Comparison of ENCODE assay signal across 10 cellular contexts in genomic region chr16:70703041-70703834, GRCh38. TPM values are rescaled to one million over a fixed set of nuclear protein-coding genes. Genes with fewer than 3 reads are reported as not detected.
DNase-seq lines count a peak whose midpoint lies in the region; ATAC-seq and TF ChIP-seq lines count a peak whose summit lies in the region.
"Had no signal": no experiment of that assay in that cellular context is flagged by ENCODE, and none has a peak within 500 bp of the region (broad histone marks: within the 10 kb centered on the region; RNA-seq: fewer than 3 reads in every experiment).

No MANE protein-coding gene starts in this region.

- peak overlapping the region; percentile 7 to 49 (median 35) for H3K4me3 Mint-ChIP-seq in brain
- no peak overlapping the region for H3K4me3 Mint-ChIP-seq in activated T-helper 17 cell treated with anti-CD3 and anti-CD28 coated beads, Interleukin-2, amount 50 U/mL, for 72 hours

- DNase-seq in NCI-H1417 (lab: John Stamatoyannopoulos, UW) = peak in 2 of 3 experiments; percentile 28 to 57
- no peak for DNase-seq in NCI-H1417 treated with DMSO at 0.1 percent for 48 hours (lab: John Stamatoyannopoulos, UW)
- peak in 1 of 2 donors; percentile 68 for DNase-seq in left colon
- peak; percentile 82 to 96 for DNase-seq in tibial artery
- no peak for DNase-seq in effector CD4-positive, alpha-beta T cell
- DNase-seq: ACHN had no signal

- H3K36me3 ChIP-seq in tibial artery = peaks cover 0 to 4% (median 0%) of the 10 kb centered on the region in 3 donors

- no peaks in the 10 kb centered on the region for H3K27me3 Mint-ChIP-seq in brain
- no peaks in the 10 kb centered on the region for H3K27me3 Mint-ChIP-seq in activated T-helper 17 cell treated with anti-CD3 and anti-CD28 coated beads, Interleukin-2, amount 50 U/mL, for 72 hours

- ATAC-seq in left colon (peak; percentile 38), GM18505 (IDR thresholded peaks at IDR 0.05; ENCODE audit: unreplicated experiment) (no peak)
- ATAC-seq in activated T-helper 17 cell treated with anti-CD3 and anti-CD28 coated beads, Interleukin-2, amount 50 U/mL, for 72 hours (replicated peaks) = no peak

- no peaks in the 10 kb centered on the region for H3K9me3 ChIP-seq in tibial artery

- no peaks in the 10 kb centered on the region for H3K27me3 ChIP-seq in tibial artery

- peak overlapping the region; percentile 99 to 100 for H3K27ac ChIP-seq in tibial artery
- H3K27ac ChIP-seq: KMS-11 had no signal

- peak overlapping the region; percentile 99 to 100 (median 99) for H3K27ac Mint-ChIP-seq in brain
- H3K27ac Mint-ChIP-seq in activated T-helper 17 cell treated with anti-CD3 and anti-CD28 coated beads, Interleukin-2, amount 50 U/mL, for 72 hours = no peak overlapping the region

- H3K4me1 Mint-ChIP-seq in brain = peaks cover 92% of the 10 kb centered on the region
- H3K4me1 Mint-ChIP-seq in activated T-helper 17 cell treated with anti-CD3 and anti-CD28 coated beads, Interleukin-2, amount 50 U/mL, for 72 hours = no peaks in the 10 kb centered on the region

- peaks cover 5% of the 10 kb centered on the region for H3K36me3 Mint-ChIP-seq in brain
- peaks cover 6% of the 10 kb centered on the region for H3K36me3 Mint-ChIP-seq in activated T-helper 17 cell treated with anti-CD3 and anti-CD28 coated beads, Interleukin-2, amount 50 U/mL, for 72 hours (ENCODE audit: low read depth)

- intact Hi-C loops in left colon (cut with DNase I, micrococcal nuclease) = no loop called here
- intact Hi-C loops in tibial artery (cut with DNase I; ENCODE audit: low total_unique reads) = loop anchor here (5.0 kb wide), 1 partner anchor 34 kb away; no protein-coding TSS in a partner anchor

- peak; percentile 22 to 57 for TF ChIP-seq CTCF in brain (conservative IDR thresholded peaks at IDR 0.05)
- TF ChIP-seq CTCF in tibial artery (IDR thresholded peaks at IDR 0.05) = peak; percentile 60 to 70

- peaks cover 0 to 5% (median 0%) of the 10 kb centered on the region in 5 experiments for H3K9me3 Mint-ChIP-seq in brain
- H3K9me3 Mint-ChIP-seq in activated T-helper 17 cell treated with anti-CD3 and anti-CD28 coated beads, Interleukin-2, amount 50 U/mL, for 72 hours = no peaks in the 10 kb centered on the region

- no peak for TF ChIP-seq POLR2A in GM18505 (IDR thresholded peaks at IDR 0.05; ENCODE audit: borderline replicate concordance, extremely low read depth, insufficient read depth, insufficient read length)

- H3K4me1 ChIP-seq in tibial artery = peaks cover 4 to 99% (median 96%) of the 10 kb centered on the region in 4 donors

- H3K4me3 ChIP-seq in tibial artery = no peak overlapping the region

RNA-seq across cellular contexts. Expression of gene MTSS2, which starts 17.4 kb away (rescaled TPM):
- polyA plus RNA-seq in brain (ENCODE audit: insufficient read depth, low read depth, low replicate concordance) = 231 TPM
- 10 to 100 TPM; 21.5 to 28.3 TPM for total RNA-seq in left colon
- under 1 TPM; 0.11 to 0.67 TPM for total RNA-seq in activated T-helper 17 cell treated with anti-CD3 and anti-CD28 coated beads, Interleukin-2, amount 50 U/mL, for 72 hours

RNA-seq across cellular contexts. Expression of gene IL34, which starts 56.9 kb away (rescaled TPM):
- polyA plus RNA-seq in brain (ENCODE audit: insufficient read depth, low read depth, low replicate concordance) = 6.7 TPM
- 1 to 10 TPM in 1 of 2 donors, under 1 TPM in 1; 0.89 to 1.5 TPM for total RNA-seq in left colon
- total RNA-seq in activated T-helper 17 cell treated with anti-CD3 and anti-CD28 coated beads, Interleukin-2, amount 50 U/mL, for 72 hours = not detected

Comparison
In these comparisons a context has a peak if more than half of its experiments do, and no peak if none do; other contexts are left out.
1. DNase-seq: peak in NCI-H1417 (2 of 3) and tibial artery (2 of 2); none in NCI-H1417 treated with DMSO at 0.1 percent for 48 hours (single experiment) and effector CD4-positive, alpha-beta T cell (single experiment).
2. RNA of gene MTSS2, which starts 17.4 kb away (total RNA-seq): 21.5 to 28.3 TPM in left colon; 0.11 to 0.67 TPM in activated T-helper 17 cell treated with anti-CD3 and anti-CD28 coated beads, Interleukin-2, amount 50 U/mL, for 72 hours; every median in the first group is over 10 times any median in the second.